2 cellular contexts compared by ENCODE assay signal in the genomic region with DNA sequence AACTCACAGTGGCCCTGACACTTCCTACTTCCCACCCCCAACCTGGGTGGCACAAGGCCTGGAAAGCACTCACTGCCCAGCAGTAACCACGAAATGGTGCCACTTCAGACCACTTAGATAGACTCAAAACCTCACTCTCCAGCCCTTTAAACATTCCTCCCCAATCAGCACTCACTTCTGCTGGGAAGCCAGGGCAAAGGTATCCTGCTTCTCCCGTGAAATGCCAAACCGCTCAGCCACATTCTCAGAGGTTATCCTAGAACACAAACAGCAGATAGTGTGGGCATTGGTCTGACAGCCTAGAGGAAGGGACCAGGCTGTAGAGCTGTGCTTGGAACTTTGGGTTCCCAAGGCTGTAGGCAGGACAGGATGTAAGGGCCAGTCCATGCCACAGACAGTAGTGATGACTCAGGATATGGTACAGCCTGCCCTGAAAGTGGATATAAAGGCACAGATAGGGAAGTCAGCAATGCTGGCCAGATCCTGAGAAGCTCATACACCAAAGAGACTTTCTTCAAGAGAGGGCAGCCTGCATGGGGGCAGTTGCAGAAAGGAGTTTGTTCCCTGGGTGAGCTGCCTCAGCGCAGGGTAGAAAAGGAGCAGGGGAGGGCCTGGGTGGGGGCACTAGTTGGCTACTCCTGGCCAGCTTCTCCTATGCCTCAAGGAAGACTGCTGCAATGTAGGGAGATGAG.
TF ChIP-seq lines count a peak whose summit lies in the region.

No MANE protein-coding gene starts in this region.

TF ChIP-seq in GM23338, 12 proteins besides CTCF, POLR2A, EP300 and RAD21 (continued from another document):
- no peak for TF ChIP-seq EZH2 (IDR thresholded peaks at IDR 0.05; ENCODE audit: low read depth, unreplicated experiment)
- no peak for TF ChIP-seq ZNF331 (CRISPR knock-in tag; IDR thresholded peaks at IDR 0.05; ENCODE audit: low read depth)
- no peak for TF ChIP-seq JUNB (IDR thresholded peaks at IDR 0.05; ENCODE audit: unreplicated experiment)
- no peak for TF ChIP-seq POLR2AphosphoS5 (IDR thresholded peaks at IDR 0.05; ENCODE audit: low read depth)

TF ChIP-seq in WTC11, 78 proteins besides CTCF, POLR2A, EP300 and RAD21 (continued from another document):
- TF ChIP-seq, protein P1, sequence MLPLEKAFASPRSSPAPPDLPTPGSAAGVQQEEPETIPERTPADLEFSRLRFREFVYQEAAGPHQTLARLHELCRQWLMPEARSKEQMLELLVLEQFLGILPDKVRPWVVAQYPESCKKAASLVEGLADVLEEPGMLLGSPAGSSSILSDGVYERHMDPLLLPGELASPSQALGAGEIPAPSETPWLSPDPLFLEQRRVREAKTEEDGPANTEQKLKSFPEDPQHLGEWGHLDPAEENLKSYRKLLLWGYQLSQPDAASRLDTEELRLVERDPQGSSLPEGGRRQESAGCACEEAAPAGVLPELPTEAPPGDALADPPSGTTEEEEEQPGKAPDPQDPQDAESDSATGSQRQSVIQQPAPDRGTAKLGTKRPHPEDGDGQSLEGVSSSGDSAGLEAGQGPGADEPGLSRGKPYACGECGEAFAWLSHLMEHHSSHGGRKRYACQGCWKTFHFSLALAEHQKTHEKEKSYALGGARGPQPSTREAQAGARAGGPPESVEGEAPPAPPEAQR (CRISPR knock-in tag; IDR thresholded peaks at IDR 0.05), result no peak
- TF ChIP-seq ZNF263 (CRISPR knock-in tag; IDR thresholded peaks at IDR 0.05; ENCODE audit: low read depth), result no peak
- TF ChIP-seq, protein P2, sequence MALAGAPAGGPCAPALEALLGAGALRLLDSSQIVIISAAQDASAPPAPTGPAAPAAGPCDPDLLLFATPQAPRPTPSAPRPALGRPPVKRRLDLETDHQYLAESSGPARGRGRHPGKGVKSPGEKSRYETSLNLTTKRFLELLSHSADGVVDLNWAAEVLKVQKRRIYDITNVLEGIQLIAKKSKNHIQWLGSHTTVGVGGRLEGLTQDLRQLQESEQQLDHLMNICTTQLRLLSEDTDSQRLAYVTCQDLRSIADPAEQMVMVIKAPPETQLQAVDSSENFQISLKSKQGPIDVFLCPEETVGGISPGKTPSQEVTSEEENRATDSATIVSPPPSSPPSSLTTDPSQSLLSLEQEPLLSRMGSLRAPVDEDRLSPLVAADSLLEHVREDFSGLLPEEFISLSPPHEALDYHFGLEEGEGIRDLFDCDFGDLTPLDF (CRISPR knock-in tag; IDR thresholded peaks at IDR 0.05), result no peak
- TF ChIP-seq, protein P3, sequence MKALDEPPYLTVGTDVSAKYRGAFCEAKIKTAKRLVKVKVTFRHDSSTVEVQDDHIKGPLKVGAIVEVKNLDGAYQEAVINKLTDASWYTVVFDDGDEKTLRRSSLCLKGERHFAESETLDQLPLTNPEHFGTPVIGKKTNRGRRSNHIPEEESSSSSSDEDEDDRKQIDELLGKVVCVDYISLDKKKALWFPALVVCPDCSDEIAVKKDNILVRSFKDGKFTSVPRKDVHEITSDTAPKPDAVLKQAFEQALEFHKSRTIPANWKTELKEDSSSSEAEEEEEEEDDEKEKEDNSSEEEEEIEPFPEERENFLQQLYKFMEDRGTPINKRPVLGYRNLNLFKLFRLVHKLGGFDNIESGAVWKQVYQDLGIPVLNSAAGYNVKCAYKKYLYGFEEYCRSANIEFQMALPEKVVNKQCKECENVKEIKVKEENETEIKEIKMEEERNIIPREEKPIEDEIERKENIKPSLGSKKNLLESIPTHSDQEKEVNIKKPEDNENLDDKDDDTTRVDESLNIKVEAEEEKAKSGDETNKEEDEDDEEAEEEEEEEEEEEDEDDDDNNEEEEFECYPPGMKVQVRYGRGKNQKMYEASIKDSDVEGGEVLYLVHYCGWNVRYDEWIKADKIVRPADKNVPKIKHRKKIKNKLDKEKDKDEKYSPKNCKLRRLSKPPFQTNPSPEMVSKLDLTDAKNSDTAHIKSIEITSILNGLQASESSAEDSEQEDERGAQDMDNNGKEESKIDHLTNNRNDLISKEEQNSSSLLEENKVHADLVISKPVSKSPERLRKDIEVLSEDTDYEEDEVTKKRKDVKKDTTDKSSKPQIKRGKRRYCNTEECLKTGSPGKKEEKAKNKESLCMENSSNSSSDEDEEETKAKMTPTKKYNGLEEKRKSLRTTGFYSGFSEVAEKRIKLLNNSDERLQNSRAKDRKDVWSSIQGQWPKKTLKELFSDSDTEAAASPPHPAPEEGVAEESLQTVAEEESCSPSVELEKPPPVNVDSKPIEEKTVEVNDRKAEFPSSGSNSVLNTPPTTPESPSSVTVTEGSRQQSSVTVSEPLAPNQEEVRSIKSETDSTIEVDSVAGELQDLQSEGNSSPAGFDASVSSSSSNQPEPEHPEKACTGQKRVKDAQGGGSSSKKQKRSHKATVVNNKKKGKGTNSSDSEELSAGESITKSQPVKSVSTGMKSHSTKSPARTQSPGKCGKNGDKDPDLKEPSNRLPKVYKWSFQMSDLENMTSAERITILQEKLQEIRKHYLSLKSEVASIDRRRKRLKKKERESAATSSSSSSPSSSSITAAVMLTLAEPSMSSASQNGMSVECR (CRISPR knock-in tag; IDR thresholded peaks at IDR 0.05; ENCODE audit: borderline replicate concordance), result no peak
- TF ChIP-seq, protein P4, sequence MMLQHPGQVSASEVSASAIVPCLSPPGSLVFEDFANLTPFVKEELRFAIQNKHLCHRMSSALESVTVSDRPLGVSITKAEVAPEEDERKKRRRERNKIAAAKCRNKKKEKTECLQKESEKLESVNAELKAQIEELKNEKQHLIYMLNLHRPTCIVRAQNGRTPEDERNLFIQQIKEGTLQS (CRISPR knock-in tag; conservative IDR thresholded peaks at IDR 0.05), result no peak
- no peak for TF ChIP-seq SP1 (CRISPR knock-in tag; conservative IDR thresholded peaks at IDR 0.05)
- no peak for TF ChIP-seq JUN (CRISPR knock-in tag; IDR thresholded peaks at IDR 0.05)
- TF ChIP-seq RELA (CRISPR knock-in tag; IDR thresholded peaks at IDR 0.05; ENCODE audit: borderline replicate concordance), result no peak
